ENCODE assay signal across 11 cellular contexts in the genomic region with DNA sequence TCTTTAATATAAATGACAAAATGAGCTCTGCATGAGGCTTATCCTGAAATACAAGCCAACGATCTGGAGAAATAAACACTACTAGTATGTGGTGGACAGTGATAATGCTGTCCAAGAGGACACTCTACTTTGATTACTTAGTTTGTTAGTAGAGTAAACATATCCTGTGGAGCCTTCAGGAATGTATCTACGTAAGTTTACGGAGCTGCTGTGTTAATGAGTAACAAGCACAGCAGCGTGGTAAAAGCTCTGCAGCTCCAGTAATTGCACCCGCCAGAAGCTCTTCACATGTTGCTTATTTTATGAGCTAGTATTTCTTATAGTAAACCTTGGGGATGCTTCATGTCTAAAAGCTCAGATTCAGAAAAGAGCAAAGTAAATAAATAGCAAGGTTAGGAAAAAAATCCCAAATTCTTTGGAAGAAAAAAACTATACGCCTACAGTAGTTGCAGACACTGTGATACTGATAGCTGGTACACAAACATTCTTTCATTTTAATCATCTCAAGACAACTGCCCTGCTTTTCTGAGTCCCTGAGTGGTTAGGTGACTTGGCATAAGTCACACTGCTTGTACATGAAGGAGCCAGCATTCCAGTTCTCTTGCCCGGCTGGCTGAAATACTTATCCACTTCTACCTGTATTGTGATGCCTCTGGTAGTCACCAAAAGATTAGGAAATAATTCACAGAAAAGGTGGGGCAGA. TPM values are rescaled to one million over a fixed set of nuclear protein-coding genes. Genes with fewer than 3 reads are reported as not detected.
DNase-seq lines count a peak whose midpoint lies in the region; ATAC-seq, FAIRE-seq and TF ChIP-seq lines count a peak whose summit lies in the region.
"Had no signal": no experiment of that assay in that cellular context is flagged by ENCODE, and none has a peak within 500 bp of the region (broad histone marks: within the 10 kb centered on the region; RNA-seq: fewer than 3 reads in every experiment).

No MANE protein-coding gene starts in this region.

- CTCF ChIA-PET in IMR-90 (lab: Yijun Ruan, JAX), result no interaction called here

- H3K23ac ChIP-seq in IMR-90 (ENCODE audit: low read depth, low read length), result peak overlapping the region; percentile 20

- H2AK5ac ChIP-seq in IMR-90 (ENCODE audit: low read depth, low read length), result peak overlapping the region; percentile 20; the same call in 1 of the 2 replicates

- H3K18ac ChIP-seq in IMR-90 (ENCODE audit: low read depth, low read length), result peak overlapping the region; percentile 95

- TF ChIP-seq CTCF in IMR-90 (conservative IDR thresholded peaks at IDR 0.05; ENCODE audit: low read depth, low read length), result no peak
- TF ChIP-seq CTCF in testis (IDR thresholded peaks at IDR 0.05), result no peak

- no peaks in the 10 kb centered on the region for H3K9me3 ChIP-seq in IMR-90 (ENCODE audit: control insufficient read depth, insufficient read depth, low read length)
- no peaks in the 10 kb centered on the region for H3K9me3 ChIP-seq in testis

- H3K27me3 ChIP-seq in IMR-90 (ENCODE audit: control insufficient read depth, insufficient read depth, low read length) (no peaks in the 10 kb centered on the region), testis (no peaks in the 10 kb centered on the region)

- BruUV-seq in IMR-90 (replicated peaks; lab: Mats Ljungman, UMichigan), result no TSS peak

- intact Hi-C loops in IMR-90 (cut with micrococcal nuclease) (loop anchor here (5.0 to 10.0 kb wide), 3 partner anchors 42 to 421 kb away; partner anchors contain the start of gene LGR4), testis (cut with DNase I; ENCODE audit: low total_unique reads) (no loop called here)

- H3K36me3 ChIP-seq in IMR-90 (ENCODE audit: control insufficient read depth, insufficient read depth, low read length) (no peaks in the 10 kb centered on the region), testis (ENCODE audit: low read depth, missing control alignments) (no peaks in the 10 kb centered on the region)

- H3K56ac ChIP-seq in IMR-90 (ENCODE audit: extremely low read depth, insufficient read depth, low read length), result no peak overlapping the region

- in situ Hi-C loops in IMR-90 (cut with MboI; ENCODE audit: low sequenced_read_pairs), result no loop called here

- H3K9ac ChIP-seq in IMR-90 (ENCODE audit: low read depth, low read length), result no peak overlapping the region

- peak overlapping the region; percentile 17 for H2BK120ac ChIP-seq in IMR-90 (ENCODE audit: low read depth, low read length)

- peaks cover 16% of the 10 kb centered on the region for H3K4me1 ChIP-seq in IMR-90 (ENCODE audit: control insufficient read depth, insufficient read depth, low read length)
- H3K4me1 ChIP-seq in testis, result peaks cover 48% of the 10 kb centered on the region

- TF ChIP-seq POLR2A in IMR-90 (IDR thresholded peaks at IDR 0.05; ENCODE audit: low read depth, low read length) (no peak), testis (IDR thresholded peaks at IDR 0.05) (no peak)

- H4K20me1 ChIP-seq in IMR-90 (ENCODE audit: insufficient read depth, low read length), result peaks cover 3% of the 10 kb centered on the region; the same call in 1 of the 2 replicates

- H3K4ac ChIP-seq in IMR-90 (ENCODE audit: low read depth, low read length), result peak overlapping the region; percentile 44; the same call in 1 of the 2 replicates

- WGBS in IMR-90 (ENCODE audit: extremely low coverage in 2 of 2, insufficient read length in 1 of 2), 2 experiments, result no CpG with 5 or more reads among the region's 7 CpGs
- WGBS in testis, 2 donors, result 30 to 39% methylated on average over 7 of the region's 7 CpGs

- H3K27ac ChIP-seq in IMR-90 (ENCODE audit: insufficient read depth, low read length) (peak overlapping the region; percentile 50; the same call in 1 of the 2 replicates), testis (peak overlapping the region; percentile 47 to 73)

- peaks cover 0 to 4% of the 10 kb centered on the region in 2 experiments; a peak in 1 of 4 replicates for H3K79me1 ChIP-seq in IMR-90 (ENCODE audit: low read depth in 1 of 2, low read length in 2 of 2)

- 0 out of 2 replicates have a peak overlapping the region, but pooled peaks have one; percentile 3 for H3K14ac ChIP-seq in IMR-90 (replicated peaks; ENCODE audit: low read depth, low read length)

- H2BK5ac ChIP-seq in IMR-90 (ENCODE audit: low read depth, low read length, poor library complexity, severe bottlenecking), result peak overlapping the region; percentile 74

- dilution Hi-C loops in IMR-90 (cut with HindIII; ENCODE audit: low sequenced_read_pairs, unreplicated experiment), result no loop called here

- POLR2A ChIA-PET in IMR-90 (lab: Charles Lee; ENCODE audit: unreplicated experiment), result interaction anchor here (0.6 to 1.1 kb wide), 2 partner anchors 9 to 1847 kb away, joined by 3 read pairs; no protein-coding TSS in a partner anchor

- H4K91ac ChIP-seq in IMR-90 (ENCODE audit: insufficient read depth, low read depth, low read length), result peak overlapping the region; percentile 38

- peaks cover 10% of the 10 kb centered on the region for H3K9me1 ChIP-seq in IMR-90 (ENCODE audit: insufficient read depth, low read length)

- H2AK9ac ChIP-seq in IMR-90 (replicated peaks; ENCODE audit: low read depth, low read length, poor library complexity), result no peak overlapping the region

- DNase-seq in IMR-90 (peak; percentile 76), astrocyte of the hippocampus (ENCODE audit: low read depth, low spot score) (peak; percentile 64), testis (no peak), DMS114 treated with DMSO at 0.1 percent for 48 hours (lab: John Stamatoyannopoulos, UW; ENCODE audit: unreplicated experiment) (no peak), NCI-H2171 (lab: John Stamatoyannopoulos, UW) (no peak)
- DNase-seq: activated CD4-positive, alpha-beta memory T cell treated with anti-CD3 and anti-CD28 coated beads, Interleukin-2, amount 10 ng/mL, durations not matched to agents 7 days and 5 days; cerebellar nuclear complex; naive B cell; NK-92 treated with Interleukin-12 subunit alpha and Interleukin-12 subunit beta, amount 100 ng/mL, for 24 hours had no signal

- FAIRE-seq in islet of Langerhans (lab: Jason Lieb, UNC), result peak; percentile 66

- peak overlapping the region; percentile 51 for H3K4me2 ChIP-seq in IMR-90 (ENCODE audit: low read depth, low read length)

- no peak for TF ChIP-seq RAD21 in IMR-90 (IDR thresholded peaks at IDR 0.05; ENCODE audit: low read length)

- H2AFZ ChIP-seq in IMR-90 (replicated peaks; ENCODE audit: low read length, poor library complexity), result no peak overlapping the region

- H3K4me3 ChIP-seq in IMR-90 (ENCODE audit: insufficient read depth, low read depth, low read length) (no peak overlapping the region), testis (no peak overlapping the region)

- H2BK15ac ChIP-seq in IMR-90 (ENCODE audit: low read depth, low read length), result no peak overlapping the region; the same call in 2 of the 3 replicates

- peak; percentile 61 for ATAC-seq in IMR-90 (ENCODE audit: low read depth)
- ATAC-seq in HG02884 (IDR thresholded peaks at IDR 0.05; ENCODE audit: unreplicated experiment), result no peak

- peak overlapping the region; percentile 72; the same call in 1 of the 2 replicates for H4K5ac ChIP-seq in IMR-90 (ENCODE audit: low read depth, low read length)

- H4K8ac ChIP-seq in IMR-90 (ENCODE audit: low read depth in 2 of 2, low read length in 2 of 2), result peak overlapping the region in 1 of 2 experiments; percentile 6; a peak in 2 of 4 replicates

- peak overlapping the region; percentile 53; the same call in 1 of the 2 replicates for H2BK20ac ChIP-seq in IMR-90 (ENCODE audit: low read depth, low read length)

TF ChIP-seq in IMR-90, 13 proteins besides CTCF, POLR2A, EP300 and RAD21:
- TF ChIP-seq MAZ (IDR thresholded peaks at IDR 0.05; ENCODE audit: borderline replicate concordance, low read depth, low read length) (no peak), CHD1 (IDR thresholded peaks at IDR 0.05; ENCODE audit: low read depth, low read length) (no peak), CEBPB (IDR thresholded peaks at IDR 0.05; ENCODE audit: low read depth, low read length) (no peak), FOS (IDR thresholded peaks at IDR 0.05; ENCODE audit: low read depth, low read length) (no peak), NFE2L2 (IDR thresholded peaks at IDR 0.05; ENCODE audit: low read depth, low read length) (no peak), RCOR1 (IDR thresholded peaks at IDR 0.05; ENCODE audit: insufficient replicate concordance, low read length) (no peak), MAFK (IDR thresholded peaks at IDR 0.05; ENCODE audit: low read depth, low read length) (no peak), BHLHE40 (IDR thresholded peaks at IDR 0.05; ENCODE audit: low read depth, low read length) (no peak), ELK1 (IDR thresholded peaks at IDR 0.05; ENCODE audit: borderline replicate concordance, low read depth, low read length) (no peak), MXI1 (IDR thresholded peaks at IDR 0.05; ENCODE audit: borderline replicate concordance, low read depth, low read length) (no peak), SMC3 (IDR thresholded peaks at IDR 0.05; ENCODE audit: low read depth, low read length) (no peak), RFX5 (IDR thresholded peaks at IDR 0.05; ENCODE audit: low read depth, low read length) (no peak)
- TF ChIP-seq, protein P1, sequence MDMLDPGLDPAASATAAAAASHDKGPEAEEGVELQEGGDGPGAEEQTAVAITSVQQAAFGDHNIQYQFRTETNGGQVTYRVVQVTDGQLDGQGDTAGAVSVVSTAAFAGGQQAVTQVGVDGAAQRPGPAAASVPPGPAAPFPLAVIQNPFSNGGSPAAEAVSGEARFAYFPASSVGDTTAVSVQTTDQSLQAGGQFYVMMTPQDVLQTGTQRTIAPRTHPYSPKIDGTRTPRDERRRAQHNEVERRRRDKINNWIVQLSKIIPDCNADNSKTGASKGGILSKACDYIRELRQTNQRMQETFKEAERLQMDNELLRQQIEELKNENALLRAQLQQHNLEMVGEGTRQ (IDR thresholded peaks at IDR 0.05; ENCODE audit: low read depth, low read length), result no peak

RNA-seq across cellular contexts. Expression of gene CCDC34, which starts 32.7 kb away (rescaled TPM):
- total RNA-seq in IMR-90 (2012; rRNA removed) (2.5 and 3.9 TPM in 2 replicates), testis (10 to 100 TPM; 24.2 to 40.9 TPM)
- polyA plus RNA-seq in IMR-90 (2012; rRNA removed) (4.0 and 4.5 TPM in 2 replicates), testis (ENCODE audit: insufficient read depth, low read depth, low replicate concordance) (15.2 TPM)
- polyA plus RNA-seq in IMR-90 (2012; cell fraction: cytosol; rRNA removed), result 2.5 and 4.9 TPM in 2 replicates
- polyA plus RNA-seq in IMR-90 (2012; cell fraction: nucleus; rRNA removed; ENCODE audit: low replicate concordance), result 0.98 and 1.0 TPM in 2 replicates

Comparison
In these comparisons a context has a peak if more than half of its experiments do, and no peak if none do; other contexts are left out.
1. DNase-seq: peak in IMR-90 (single experiment) and astrocyte of the hippocampus (single experiment); none in testis (single experiment), DMS114 treated with DMSO at 0.1 percent for 48 hours (single experiment) and NCI-H2171 (single experiment).